Comparison of ENCODE assay signal across 1 cellular context in the genomic region with DNA sequence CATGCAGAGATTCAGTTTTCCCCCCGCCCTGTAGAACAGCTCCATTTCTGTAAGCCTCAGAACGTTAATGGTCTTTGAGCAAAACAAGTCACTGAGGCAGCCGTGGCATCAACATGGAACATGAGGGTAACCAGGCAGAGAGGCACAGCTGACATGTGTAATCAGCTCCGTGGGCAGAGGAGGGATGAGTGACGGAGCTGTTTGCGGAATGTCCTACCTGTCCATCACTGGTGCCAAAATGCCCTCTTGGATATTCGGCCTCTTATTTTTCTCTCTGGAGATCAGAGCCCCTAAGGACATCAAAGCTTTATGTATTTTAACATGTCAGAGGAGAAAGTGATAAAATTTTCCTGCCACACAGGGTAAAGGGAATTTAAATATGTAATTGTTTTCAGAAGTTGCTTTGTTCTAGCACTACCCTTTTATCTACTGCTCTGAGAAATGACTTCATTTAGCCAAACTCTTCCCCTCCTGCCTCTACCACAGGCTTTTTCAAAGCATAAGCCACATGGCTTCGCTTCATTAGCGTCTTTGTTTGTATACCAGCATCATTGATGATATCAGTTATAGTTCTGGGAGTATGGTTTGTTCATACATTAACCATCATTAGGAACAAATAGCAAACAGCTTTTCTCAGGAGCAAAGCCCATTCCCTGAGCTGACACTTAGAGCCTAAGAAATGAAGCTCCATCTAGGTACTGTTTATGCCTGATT.
TF ChIP-seq lines count a peak whose summit lies in the region.

No MANE protein-coding gene starts in this region.

TF ChIP-seq in IMR-90, 13 proteins besides CTCF, POLR2A, EP300 and RAD21:
- no peak for TF ChIP-seq MAFK (IDR thresholded peaks at IDR 0.05; ENCODE audit: low read depth, low read length)
- TF ChIP-seq, protein P1, sequence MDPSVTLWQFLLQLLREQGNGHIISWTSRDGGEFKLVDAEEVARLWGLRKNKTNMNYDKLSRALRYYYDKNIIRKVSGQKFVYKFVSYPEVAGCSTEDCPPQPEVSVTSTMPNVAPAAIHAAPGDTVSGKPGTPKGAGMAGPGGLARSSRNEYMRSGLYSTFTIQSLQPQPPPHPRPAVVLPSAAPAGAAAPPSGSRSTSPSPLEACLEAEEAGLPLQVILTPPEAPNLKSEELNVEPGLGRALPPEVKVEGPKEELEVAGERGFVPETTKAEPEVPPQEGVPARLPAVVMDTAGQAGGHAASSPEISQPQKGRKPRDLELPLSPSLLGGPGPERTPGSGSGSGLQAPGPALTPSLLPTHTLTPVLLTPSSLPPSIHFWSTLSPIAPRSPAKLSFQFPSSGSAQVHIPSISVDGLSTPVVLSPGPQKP (IDR thresholded peaks at IDR 0.05; ENCODE audit: borderline replicate concordance, low read depth, low read length): no peak
- no peak for TF ChIP-seq CEBPB (IDR thresholded peaks at IDR 0.05; ENCODE audit: low read depth, low read length)
- TF ChIP-seq, protein P2, sequence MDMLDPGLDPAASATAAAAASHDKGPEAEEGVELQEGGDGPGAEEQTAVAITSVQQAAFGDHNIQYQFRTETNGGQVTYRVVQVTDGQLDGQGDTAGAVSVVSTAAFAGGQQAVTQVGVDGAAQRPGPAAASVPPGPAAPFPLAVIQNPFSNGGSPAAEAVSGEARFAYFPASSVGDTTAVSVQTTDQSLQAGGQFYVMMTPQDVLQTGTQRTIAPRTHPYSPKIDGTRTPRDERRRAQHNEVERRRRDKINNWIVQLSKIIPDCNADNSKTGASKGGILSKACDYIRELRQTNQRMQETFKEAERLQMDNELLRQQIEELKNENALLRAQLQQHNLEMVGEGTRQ (IDR thresholded peaks at IDR 0.05; ENCODE audit: low read depth, low read length): no peak
- TF ChIP-seq FOS (IDR thresholded peaks at IDR 0.05; ENCODE audit: low read depth, low read length): no peak
- no peak for TF ChIP-seq CHD1 (IDR thresholded peaks at IDR 0.05; ENCODE audit: low read depth, low read length)
